Comparison of ENCODE assay signal across 10 cellular contexts in genomic region chr7:138440460-138440859, GRCh38.
"Had no signal": no experiment of that assay in that cellular context is flagged by ENCODE, and none has a peak within 500 bp of the region (broad histone marks: within the 10 kb centered on the region; RNA-seq: fewer than 3 reads in every experiment).

No MANE protein-coding gene starts in this region.

- DNase-seq: GM23248, GOT3, H7, H9, HCEC 1CT, HFFc6 had no signal

- FAIRE-seq: H54 had no signal

- H3K4me2 ChIP-seq: GM23338 had no signal

- ATAC-seq: GM23338, HCT116 had no signal

- H3K36me3 ChIP-seq: HAP-1 had no signal

- H3K27ac ChIP-seq: GM23248 had no signal

- H3K4me3 Mint-ChIP-seq: GM23338, H9, HFFc6 had no signal

- H2AFZ ChIP-seq: GM23248, GM23338 had no signal

- H3K27ac Mint-ChIP-seq: GM23338, H9, HFFc6 had no signal

- H3K9ac ChIP-seq: GM23248 had no signal

- H3K4me3 ChIP-seq: GM23248, GM23338, HAP-1 had no signal

- H3K9me3 ChIP-seq: HAP-1 had no signal
